Comparison of ENCODE assay signal across 17 cellular contexts in the genomic region with DNA sequence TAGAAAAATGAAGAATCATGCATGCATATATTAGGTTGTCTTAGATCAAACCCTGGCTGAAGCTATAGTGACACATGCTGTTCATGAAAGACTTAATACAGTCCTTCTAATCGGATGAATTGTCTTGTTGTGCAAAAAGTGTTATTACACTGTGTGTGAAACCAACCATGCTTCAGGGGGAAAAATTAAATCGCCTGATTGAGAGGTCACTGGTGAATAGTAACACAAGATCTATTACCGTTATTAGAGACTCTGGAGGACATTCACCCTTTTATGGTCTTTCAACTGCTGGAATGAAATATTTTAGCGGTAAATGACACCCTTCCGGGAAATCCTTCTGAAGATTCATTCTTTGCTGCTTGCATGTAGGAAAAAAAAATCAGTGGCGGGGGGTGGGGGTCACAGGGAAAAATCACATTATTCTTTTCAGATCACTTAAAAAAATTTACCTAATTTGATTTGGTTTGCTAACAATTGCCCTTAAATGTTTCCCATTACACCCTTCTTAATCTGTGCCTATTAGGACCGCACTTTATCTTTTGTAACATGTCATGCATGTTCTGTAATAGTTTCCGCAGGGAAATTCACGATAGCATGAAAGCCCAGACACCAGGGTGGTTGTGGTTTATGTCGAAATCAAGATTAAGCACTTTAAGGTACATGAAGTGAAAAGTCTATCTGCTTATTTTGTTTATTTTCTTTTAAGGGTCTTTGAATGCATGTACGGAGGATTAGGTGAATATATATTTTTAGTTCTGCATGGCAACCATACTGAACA.
A peak's percentile ranks its signal among the peaks of the same experiment; 100 is the strongest.
DNase-seq lines count a peak whose midpoint lies in the region; ATAC-seq, FAIRE-seq and TF ChIP-seq lines count a peak whose summit lies in the region.
"Had no signal": no experiment of that assay in that cellular context is flagged by ENCODE, and none has a peak within 500 bp of the region (broad histone marks: within the 10 kb centered on the region; RNA-seq: fewer than 3 reads in every experiment).

No MANE protein-coding gene starts in this region.

- H3K27ac Mint-ChIP-seq in CD4-positive, alpha-beta memory T cell, result no peak overlapping the region
- H3K27ac Mint-ChIP-seq: CD14-positive monocyte had no signal

- no peak for TF ChIP-seq RAD21 in HepG2 (CRISPR knock-in tag; IDR thresholded peaks at IDR 0.05)

- TF ChIP-seq EP300 in HepG2 (IDR thresholded peaks at IDR 0.05; ENCODE audit: low read depth in 2 of 2, low read length in 2 of 2) (no peak), HepG2 (CRISPR knock-in tag; IDR thresholded peaks at IDR 0.05; ENCODE audit: borderline replicate concordance) (no peak)

- H3K9me3 Mint-ChIP-seq in CD4-positive, alpha-beta memory T cell, result no peaks in the 10 kb centered on the region

- H3K4me1 Mint-ChIP-seq in CD4-positive, alpha-beta memory T cell, result peaks cover 0 to 3% (median 0%) of the 10 kb centered on the region in 4 donors

- intact Hi-C loops in left lung (cut with DNase I) (no loop called here), dorsolateral prefrontal cortex (cut with DNase I) (no loop called here), HepG2 (cut with micrococcal nuclease; ENCODE audit: unreplicated experiment) (no loop called here)
- intact Hi-C loops in CD4-positive, alpha-beta memory T cell (cut with micrococcal nuclease), result no loop called here

- H3K36me3 Mint-ChIP-seq in CD4-positive, alpha-beta memory T cell, result no peaks in the 10 kb centered on the region

- no peak overlapping the region for H2AFZ ChIP-seq in HepG2 (ENCODE audit: low read length)

- ATAC-seq in left lung (peak; percentile 36), HepG2 (no peak)
- ATAC-seq: Panc1, Right ventricle myocardium inferior had no signal

- H3K4me3 Mint-ChIP-seq in CD4-positive, alpha-beta memory T cell, result no peak overlapping the region

- no TSS peak for BruUV-seq in HepG2 (replicated peaks; lab: Mats Ljungman, UMichigan)

- no peak overlapping the region for H3K4me2 ChIP-seq in HepG2 (ENCODE audit: low read depth, low read length)

- H3K4me3 ChIP-seq in choroid plexus epithelial cell (ENCODE audit: low read depth, low read length) (no peak overlapping the region), left lung (no peak overlapping the region), dorsolateral prefrontal cortex (no peak overlapping the region), HepG2 (replicated peaks in 1 of 3; ENCODE audit: insufficient read depth in 1 of 3, low read depth in 2 of 3, low read length in 3 of 3) (no peak overlapping the region)
- no peak overlapping the region for H3K4me3 ChIP-seq in CD4-positive, alpha-beta memory T cell (ENCODE audit: low read length in 2 of 2)

- TF ChIP-seq POLR2A in HepG2 (IDR thresholded peaks at IDR 0.05; ENCODE audit: insufficient read depth in 1 of 2, low read depth in 2 of 2, low read length in 2 of 2), result no peak

- H3K9me3 ChIP-seq in left lung (no peaks in the 10 kb centered on the region), HepG2 (ENCODE audit: low read length) (no peaks in the 10 kb centered on the region)
- H3K9me3 ChIP-seq in CD4-positive, alpha-beta memory T cell (ENCODE audit: control insufficient read depth in 1 of 2, low read length in 2 of 2), result no peaks in the 10 kb centered on the region

- H3K27me3 Mint-ChIP-seq in CD4-positive, alpha-beta memory T cell, result no peaks in the 10 kb centered on the region

- TF ChIP-seq CTCF in choroid plexus epithelial cell (conservative IDR thresholded peaks at IDR 0.05; ENCODE audit: low read depth, low read length), result no peak
- no peak for TF ChIP-seq CTCF in left lung (IDR thresholded peaks at IDR 0.05)
- TF ChIP-seq CTCF in dorsolateral prefrontal cortex (IDR thresholded peaks at IDR 0.05 in 54 of 56, conservative IDR thresholded peaks at IDR 0.05 in 2 of 56; ENCODE audit: low read depth in 1 of 56, partially characterized antibody in 56 of 56), result no peak
- no peak for TF ChIP-seq CTCF in HepG2 (CRISPR knock-in tag; IDR thresholded peaks at IDR 0.05)

- POLR2A ChIA-PET in HepG2 (lab: Yijun Ruan, JAX), result no interaction called here
- POLR2A ChIA-PET in CD4-positive, alpha-beta memory T cell (lab: Charles Lee; ENCODE audit: partially characterized antibody), result no interaction called here

- H4K20me1 ChIP-seq in HepG2 (ENCODE audit: insufficient read depth, low read length), result no peaks in the 10 kb centered on the region

- H3K27ac ChIP-seq in left lung (no peak overlapping the region), dorsolateral prefrontal cortex (no peak overlapping the region), HepG2 (ENCODE audit: extremely low read length, insufficient read depth, low read length) (no peak overlapping the region)
- H3K27ac ChIP-seq in CD4-positive, alpha-beta memory T cell (ENCODE audit: low read depth, low read length), result no peak overlapping the region

- H3K4me1 ChIP-seq in left lung (peaks cover 0 to 8% of the 10 kb centered on the region in 2 donors), HepG2 (ENCODE audit: insufficient read depth, low read length) (no peaks in the 10 kb centered on the region)
- no peaks in the 10 kb centered on the region for H3K4me1 ChIP-seq in CD4-positive, alpha-beta memory T cell (ENCODE audit: insufficient read depth, low read length)

- no peaks in the 10 kb centered on the region for H3K79me2 ChIP-seq in HepG2 (ENCODE audit: insufficient read depth, low read length)

- peak; percentile 0 for DNase-seq in COLO829 (ENCODE audit: low spot score)
- DNase-seq in NCI-H2227 treated with DMSO at 0.1 percent for 48 hours (lab: John Stamatoyannopoulos, UW), result peak; percentile 15
- DNase-seq in choroid plexus epithelial cell (ENCODE audit: low read depth), result peak; percentile 47
- no peak for DNase-seq in left lung
- no peak for DNase-seq in dorsolateral prefrontal cortex
- no peak for DNase-seq in HepG2 (ENCODE audit: low spot score)
- no peak for DNase-seq in activated CD8-positive, alpha-beta memory T cell treated with anti-CD3 and anti-CD28 coated beads for 24 hours
- no peak for DNase-seq in CD4-positive, alpha-beta memory T cell
- DNase-seq: DMS53, HCEC 1CT, IMR-90, Kasumi-1, NCI-H187, NCI-H774 had no signal

- 94% methylated on average over 11 of the region's 11 CpGs for WGBS in HepG2 (ENCODE audit: low lambda C conversion rate)

- FAIRE-seq in HepG2 (lab: Jason Lieb, UNC), result no peak

- in situ Hi-C loops in HepG2 (cut with HindIII; ENCODE audit: extremely low pct_ligation_motif_present, low pct_unique_long_range_greater_than_20kb), result no loop called here

- CTCF ChIA-PET in HepG2 (lab: Yijun Ruan, JAX; ENCODE audit: low intra/inter-chr PET ratio, low total read pairs), result no interaction called here
- CTCF ChIA-PET in CD4-positive, alpha-beta memory T cell (lab: Charles Lee; ENCODE audit: partially characterized antibody), result no interaction called here

- no peak overlapping the region for H3K9ac ChIP-seq in HepG2 (ENCODE audit: insufficient read depth, low read depth, low read length)

- H3K36me3 ChIP-seq in left lung (no peaks in the 10 kb centered on the region), HepG2 (replicated peaks in 1 of 2; ENCODE audit: control insufficient read depth in 1 of 2, insufficient read depth in 2 of 2, low read length in 2 of 2) (no peaks in the 10 kb centered on the region)
- H3K36me3 ChIP-seq in CD4-positive, alpha-beta memory T cell (ENCODE audit: insufficient read depth, low read length), result no peaks in the 10 kb centered on the region

- H3K27me3 ChIP-seq in left lung, result no peaks in the 10 kb centered on the region
- H3K27me3 ChIP-seq in dorsolateral prefrontal cortex, result no peaks in the 10 kb centered on the region
- H3K27me3 ChIP-seq in HepG2 (ENCODE audit: control insufficient read depth in 1 of 2, insufficient read depth in 2 of 2, low read length in 2 of 2), result no peaks in the 10 kb centered on the region
- no peaks in the 10 kb centered on the region for H3K27me3 ChIP-seq in CD4-positive, alpha-beta memory T cell (ENCODE audit: insufficient read depth, low read length)

TF ChIP-seq in HepG2, 621 proteins besides CTCF, POLR2A, EP300 and RAD21 (continues in another document):
- TF ChIP-seq MAFK (conservative IDR thresholded peaks at IDR 0.05 in 1 of 2, IDR thresholded peaks at IDR 0.05 in 1 of 2; ENCODE audit: low read length in 2 of 2), result no peak
- TF ChIP-seq MEIS2 (CRISPR knock-in tag; IDR thresholded peaks at IDR 0.05), result no peak
- TF ChIP-seq, protein P1, sequence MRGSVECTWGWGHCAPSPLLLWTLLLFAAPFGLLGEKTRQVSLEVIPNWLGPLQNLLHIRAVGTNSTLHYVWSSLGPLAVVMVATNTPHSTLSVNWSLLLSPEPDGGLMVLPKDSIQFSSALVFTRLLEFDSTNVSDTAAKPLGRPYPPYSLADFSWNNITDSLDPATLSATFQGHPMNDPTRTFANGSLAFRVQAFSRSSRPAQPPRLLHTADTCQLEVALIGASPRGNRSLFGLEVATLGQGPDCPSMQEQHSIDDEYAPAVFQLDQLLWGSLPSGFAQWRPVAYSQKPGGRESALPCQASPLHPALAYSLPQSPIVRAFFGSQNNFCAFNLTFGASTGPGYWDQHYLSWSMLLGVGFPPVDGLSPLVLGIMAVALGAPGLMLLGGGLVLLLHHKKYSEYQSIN (CRISPR knock-in tag; IDR thresholded peaks at IDR 0.05; ENCODE audit: borderline replicate concordance), result no peak
- TF ChIP-seq ZNF570 (CRISPR knock-in tag; IDR thresholded peaks at IDR 0.05; ENCODE audit: borderline replicate concordance), result no peak
- TF ChIP-seq ZNF260 (CRISPR knock-in tag; IDR thresholded peaks at IDR 0.05; ENCODE audit: borderline replicate concordance, low read depth), result no peak
- no peak for TF ChIP-seq MAZ (IDR thresholded peaks at IDR 0.05; ENCODE audit: borderline replicate concordance, low read depth, low read length)
- TF ChIP-seq MAZ (CRISPR knock-in tag; IDR thresholded peaks at IDR 0.05; ENCODE audit: low read depth), result no peak
- no peak for TF ChIP-seq ZNF552 (CRISPR knock-in tag; IDR thresholded peaks at IDR 0.05; ENCODE audit: borderline replicate concordance)

Comparison
In these comparisons a context has a peak if more than half of its experiments do, and no peak if none do; other contexts are left out.
1. DNase-seq: peak in COLO829 (single experiment), NCI-H2227 treated with DMSO at 0.1 percent for 48 hours (single experiment) and choroid plexus epithelial cell (single experiment); none in left lung (0 of 2), dorsolateral prefrontal cortex (0 of 10), HepG2 (single experiment), activated CD8-positive, alpha-beta memory T cell treated with anti-CD3 and anti-CD28 coated beads for 24 hours (single experiment) and CD4-positive, alpha-beta memory T cell (0 of 5).